In genomic region chr5:39256472-39256871, GRCh38 we compare ENCODE assay signal across 9 cellular contexts. TPM values are rescaled to one million over a fixed set of nuclear protein-coding genes. Genes with fewer than 3 reads are reported as not detected.
DNase-seq lines count a peak whose midpoint lies in the region; ATAC-seq and TF ChIP-seq lines count a peak whose summit lies in the region.
"Had no signal": no experiment of that assay in that cellular context is flagged by ENCODE, and none has a peak within 500 bp of the region (broad histone marks: within the 10 kb centered on the region; RNA-seq: fewer than 3 reads in every experiment).

No MANE protein-coding gene starts in this region.

- ATAC-seq in SK-N-SH treated with all-trans-retinoic acid at 6 μM for 48 hours: no peak
- peak; percentile 52 for ATAC-seq in central memory CD8-positive, alpha-beta T cell (replicated peaks; ENCODE audit: extremely low read depth, poor library complexity, severe bottlenecking)

- H3F3A ChIP-seq in SK-N-SH (replicated peaks; ENCODE audit: insufficient read depth): no peaks in the 10 kb centered on the region

- TF ChIP-seq RAD21 in SK-N-SH (IDR thresholded peaks at IDR 0.05; ENCODE audit: low read length): no peak

- peaks cover 15% of the 10 kb centered on the region; the same call in 1 of the 2 replicates for H3K27me3 ChIP-seq in SK-N-SH (ENCODE audit: insufficient read depth)

- POLR2A ChIA-PET in SK-N-SH (lab: Yijun Ruan, JAX): no interaction called here

- H3K4me3 Mint-ChIP-seq in central memory CD8-positive, alpha-beta T cell: no peak overlapping the region
- H3K4me3 Mint-ChIP-seq: B cell had no signal

- H3K36me3 Mint-ChIP-seq in central memory CD8-positive, alpha-beta T cell (ENCODE audit: insufficient read depth): peaks cover 2% of the 10 kb centered on the region

- H3K4me2 ChIP-seq in SK-N-SH: peak overlapping the region; percentile 34; the same call in 1 of the 2 replicates

- H3K9ac ChIP-seq in SK-N-SH: no peak overlapping the region

- H3K79me2 ChIP-seq in SK-N-SH (ENCODE audit: insufficient read depth): no peaks in the 10 kb centered on the region

- WGBS in SK-N-SH (ENCODE audit: low lambda C conversion rate): 0% methylated on average over 4 of the region's 4 CpGs

- DNase-seq in SK-N-SH (no peak), HPDE6-E6E7 (ENCODE audit: extremely low spot score) (peak; percentile 72), DMS79 treated with DMSO at 0.1 percent for 48 hours (lab: John Stamatoyannopoulos, UW) (no peak), ecto neural progenitor cell (ENCODE audit: low spot score) (no peak)
- DNase-seq in central memory CD8-positive, alpha-beta T cell (ENCODE audit: low spot score in 2 of 2): no peak
- DNase-seq in stimulated activated naive CD4-positive, alpha-beta T cell treated with Interleukin-2 at 50 U/mL for 16 hours (lab: John Stamatoyannopoulos, UW): no peak

- no peak overlapping the region for H3K4me3 ChIP-seq in SK-N-SH (ENCODE audit: low read depth in 2 of 2, low read length in 1 of 2)
- peak overlapping the region in 3 of 7 experiments; percentile 3 to 18 (median 11) for H3K4me3 ChIP-seq in skin epidermis

- H3K4me1 Mint-ChIP-seq in central memory CD8-positive, alpha-beta T cell: peaks cover 65% of the 10 kb centered on the region
- H3K4me1 Mint-ChIP-seq: B cell had no signal

- H3K4me1 ChIP-seq in SK-N-SH (ENCODE audit: control insufficient read depth in 1 of 2, insufficient read depth in 2 of 2, low read depth in 1 of 2, low read length in 1 of 2): no peaks in the 10 kb centered on the region

- H3K27ac Mint-ChIP-seq in central memory CD8-positive, alpha-beta T cell (ENCODE audit: low read depth): no peak overlapping the region
- H3K27ac Mint-ChIP-seq: B cell had no signal

- no peaks in the 10 kb centered on the region for H3K9me3 ChIP-seq in SK-N-SH

- no peak overlapping the region for H2AFZ ChIP-seq in SK-N-SH (ENCODE audit: low read depth)

- no peaks in the 10 kb centered on the region for H3K9me3 Mint-ChIP-seq in central memory CD8-positive, alpha-beta T cell

- TF ChIP-seq CTCF in SK-N-SH (IDR thresholded peaks at IDR 0.05): no peak

- TF ChIP-seq EP300 in SK-N-SH (IDR thresholded peaks at IDR 0.05; ENCODE audit: borderline replicate concordance in 1 of 2, low read depth in 1 of 2, low read length in 1 of 2): no peak

- no peaks in the 10 kb centered on the region for H4K20me1 ChIP-seq in SK-N-SH (ENCODE audit: insufficient read depth)

- H3K36me3 ChIP-seq in SK-N-SH (replicated peaks in 1 of 2; ENCODE audit: control insufficient read depth in 1 of 2, insufficient read depth in 2 of 2, low read length in 1 of 2): no peaks in the 10 kb centered on the region

- H3K27ac ChIP-seq in SK-N-SH (ENCODE audit: low read depth in 2 of 2, low read length in 1 of 2) (no peak overlapping the region), skin epidermis (peak overlapping the region in 19 of 21 experiments; percentile 2 to 83 (median 59))

- H3K27me3 Mint-ChIP-seq in central memory CD8-positive, alpha-beta T cell: no peaks in the 10 kb centered on the region

- no peaks in the 10 kb centered on the region for H3K9me2 ChIP-seq in SK-N-SH

- CTCF ChIA-PET in SK-N-SH (lab: Yijun Ruan, JAX): no interaction called here

TF ChIP-seq in SK-N-SH, 30 proteins besides CTCF, POLR2A, EP300 and RAD21 (continues in another document):
- no peak for TF ChIP-seq IRF3 (IDR thresholded peaks at IDR 0.05; ENCODE audit: low read depth, low read length)
- TF ChIP-seq FOXM1 (IDR thresholded peaks at IDR 0.05; ENCODE audit: low read depth): no peak
- TF ChIP-seq CHD2 (IDR thresholded peaks at IDR 0.05; ENCODE audit: low read length, partially characterized antibody): no peak
- no peak for TF ChIP-seq MEF2A (IDR thresholded peaks at IDR 0.05; ENCODE audit: borderline replicate concordance, low read depth)
- TF ChIP-seq POLR2AphosphoS5 (IDR thresholded peaks at IDR 0.05; ENCODE audit: low read depth, low read length): no peak
- no peak for TF ChIP-seq NRF1 (IDR thresholded peaks at IDR 0.05; ENCODE audit: low read depth, low read length)
- no peak for TF ChIP-seq GABPA (IDR thresholded peaks at IDR 0.05; ENCODE audit: low read depth)
- no peak for TF ChIP-seq USF2 (IDR thresholded peaks at IDR 0.05; ENCODE audit: borderline replicate concordance, low read depth, low read length)
- TF ChIP-seq FOXJ3 (CRISPR knock-in tag; IDR thresholded peaks at IDR 0.05): no peak
- TF ChIP-seq FOSL2 (IDR thresholded peaks at IDR 0.05; ENCODE audit: borderline replicate concordance, low read depth): no peak
- no peak for TF ChIP-seq TCF12 (IDR thresholded peaks at IDR 0.05)
- TF ChIP-seq RFX5 (IDR thresholded peaks at IDR 0.05; ENCODE audit: low read length): no peak
- TF ChIP-seq TAF1 (IDR thresholded peaks at IDR 0.05; ENCODE audit: borderline replicate concordance, low read depth, low read length): no peak
- TF ChIP-seq RCOR1 (IDR thresholded peaks at IDR 0.05; ENCODE audit: low read length): no peak
- no peak for TF ChIP-seq RXRA (IDR thresholded peaks at IDR 0.05; ENCODE audit: borderline replicate concordance, low read depth)
- TF ChIP-seq EZH2phosphoT487 (IDR thresholded peaks at IDR 0.05; ENCODE audit: borderline replicate concordance, low read depth): no peak

TF ChIP-seq in SK-N-SH treated with all-trans-retinoic acid at 6 μM for 48 hours, 23 proteins besides CTCF, POLR2A, EP300 and RAD21:
- TF ChIP-seq TCF4 (CRISPR knock-in tag; IDR thresholded peaks at IDR 0.05; ENCODE audit: borderline replicate concordance): no peak
- TF ChIP-seq ARNTL (CRISPR knock-in tag; IDR thresholded peaks at IDR 0.05; ENCODE audit: borderline replicate concordance, low read depth): no peak
- no peak for TF ChIP-seq TOX (CRISPR knock-in tag; IDR thresholded peaks at IDR 0.05; ENCODE audit: borderline replicate concordance)
- no peak for TF ChIP-seq CSRNP3 (CRISPR knock-in tag; IDR thresholded peaks at IDR 0.05)
- TF ChIP-seq ZNF8 (CRISPR knock-in tag; IDR thresholded peaks at IDR 0.05): no peak
- TF ChIP-seq ZNF70 (CRISPR knock-in tag; IDR thresholded peaks at IDR 0.05): no peak
- TF ChIP-seq CREB5 (CRISPR knock-in tag; IDR thresholded peaks at IDR 0.05; ENCODE audit: low read depth): no peak
- no peak for TF ChIP-seq ZC3H10 (CRISPR knock-in tag; IDR thresholded peaks at IDR 0.05)
- no peak for TF ChIP-seq BACH2 (CRISPR knock-in tag; IDR thresholded peaks at IDR 0.05; ENCODE audit: borderline replicate concordance)
- TF ChIP-seq GLIS3 (CRISPR knock-in tag; IDR thresholded peaks at IDR 0.05): no peak
- no peak for TF ChIP-seq ZFP30 (CRISPR knock-in tag; IDR thresholded peaks at IDR 0.05)
- no peak for TF ChIP-seq PPARA (CRISPR knock-in tag; IDR thresholded peaks at IDR 0.05; ENCODE audit: borderline replicate concordance)
- TF ChIP-seq ISL1 (CRISPR knock-in tag; IDR thresholded peaks at IDR 0.05): no peak
- TF ChIP-seq POU6F1 (CRISPR knock-in tag; IDR thresholded peaks at IDR 0.05; ENCODE audit: borderline replicate concordance, low read depth): no peak
- no peak for TF ChIP-seq ZNF565 (CRISPR knock-in tag; conservative IDR thresholded peaks at IDR 0.05; ENCODE audit: low read depth)
- TF ChIP-seq SNAI2 (CRISPR knock-in tag; IDR thresholded peaks at IDR 0.05): no peak

RNA-seq across cellular contexts. Expression of gene FYB1, which starts 37.1 kb away (rescaled TPM):
- polyA plus RNA-seq in SK-N-SH (2012; rRNA removed): not detected in 2 replicates
- polyA plus RNA-seq in SK-N-SH (2012; cell fraction: cytosol; rRNA removed): not detected in 2 replicates
- polyA plus RNA-seq in SK-N-SH (2012; cell fraction: nucleus; rRNA removed): not detected in 2 replicates

Comparison
In these comparisons a context has a peak if more than half of its experiments do, and no peak if none do; other contexts are left out.
1. H3K27ac ChIP-seq: peak in skin epidermis (19 of 21); none in SK-N-SH (0 of 2).